Comparison of ENCODE assay signal across 23 cellular contexts in the genomic region with DNA sequence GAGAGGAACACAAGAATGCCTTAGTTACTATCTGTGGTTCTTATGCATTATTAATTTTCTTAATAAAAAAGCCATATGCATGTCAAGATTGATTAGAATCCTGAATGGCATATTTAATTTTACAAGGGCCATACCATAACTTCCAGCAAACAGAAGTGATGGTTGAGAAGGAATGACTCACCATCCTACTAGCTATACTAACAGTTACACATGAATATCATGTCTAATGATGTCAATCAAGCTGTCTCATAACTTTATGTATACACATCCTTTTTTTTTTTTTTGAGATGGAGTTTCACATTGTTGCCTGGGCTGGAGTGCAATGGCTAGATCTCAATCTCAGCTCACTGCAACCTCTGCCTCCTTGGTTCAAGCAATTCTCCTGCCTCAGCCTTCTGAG.
"Had no signal": no experiment of that assay in that cellular context is flagged by ENCODE, and none has a peak within 500 bp of the region (broad histone marks: within the 10 kb centered on the region; RNA-seq: fewer than 3 reads in every experiment).

No MANE protein-coding gene starts in this region.

- H3K9me3 ChIP-seq: colonic mucosa, esophagus muscularis mucosa, gastrocnemius medialis, heart right ventricle, left lung, lower lobe of right lung, mucosa of descending colon had no signal

- DNase-seq: colonic mucosa; cortex of kidney; effector CD8-positive, alpha-beta T cell; effector memory CD8-positive, alpha-beta T cell; endodermal cell; foreskin melanocyte; gastrocnemius medialis; glutamatergic neuron; head of caudate nucleus; heart right ventricle; hippocampal formation; left cardiac atrium; left lung; left ventricle myocardium superior; lower lobe of right lung; mesenchymal stem cell; mucosa of descending colon; naive B cell; naive thymus-derived CD8-positive, alpha-beta T cell had no signal

- H3K4me1 ChIP-seq: colonic mucosa, esophagus muscularis mucosa, gastrocnemius medialis, heart right ventricle, left lung, lower lobe of right lung had no signal

- H3K27me3 ChIP-seq: colonic mucosa, esophagus muscularis mucosa, gastrocnemius medialis, heart right ventricle, left lung had no signal

- FAIRE-seq: endometrium, islet of Langerhans, keratinocyte had no signal

- H3K36me3 ChIP-seq: colonic mucosa, esophagus muscularis mucosa, gastrocnemius medialis, heart right ventricle, left lung, lower lobe of right lung had no signal

- H3K27ac ChIP-seq: colonic mucosa, esophagus muscularis mucosa, gastrocnemius medialis, heart right ventricle, left lung, lower lobe of right lung had no signal

- ATAC-seq: effector memory CD8-positive, alpha-beta T cell; gastrocnemius medialis; heart right ventricle; left cardiac atrium; left lung; left ventricle myocardium superior; lower lobe of right lung; mucosa of descending colon; naive thymus-derived CD8-positive, alpha-beta T cell had no signal

- H3K4me3 ChIP-seq: colonic mucosa, esophagus muscularis mucosa, gastrocnemius medialis, heart right ventricle, left lung, lower lobe of right lung, mucosa of descending colon had no signal
